28 cellular contexts compared by ENCODE assay signal in the genomic region with DNA sequence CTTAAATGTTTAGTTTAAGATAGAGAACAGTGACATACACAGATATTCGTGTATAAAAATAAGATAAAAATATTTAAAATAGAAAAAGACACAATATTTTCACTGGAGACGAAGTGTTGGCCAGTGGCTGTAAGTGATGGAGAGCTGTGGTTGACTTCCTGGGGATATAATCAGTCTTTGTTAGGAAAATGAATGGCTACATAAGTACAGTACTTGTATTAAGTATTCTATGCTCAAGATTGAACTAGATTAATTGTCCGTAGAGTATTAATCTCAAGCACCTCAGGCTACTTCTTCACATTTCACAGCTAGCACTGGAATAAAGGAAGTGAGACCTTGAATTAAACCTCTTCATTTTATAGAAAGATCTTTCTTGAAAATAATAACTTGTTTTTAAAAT.
"Had no signal": no experiment of that assay in that cellular context is flagged by ENCODE, and none has a peak within 500 bp of the region (broad histone marks: within the 10 kb centered on the region; RNA-seq: fewer than 3 reads in every experiment).

No MANE protein-coding gene starts in this region.

- DNase-seq: activated CD4-positive, alpha-beta memory T cell treated with anti-CD3 and anti-CD28 coated beads for 36 hours; activated CD4-positive, alpha-beta T cell treated with anti-CD3 and anti-CD28 coated beads for 36 hours; activated CD4-positive, alpha-beta T cell treated with anti-CD3 and anti-CD28 coated beads, Interleukin-2, amount 10 ng/mL, durations not matched to agents 24 days and 14 days; activated CD4-positive, CD25-positive, alpha-beta regulatory T cell; activated CD4-positive, CD25-positive, alpha-beta regulatory T cell treated with anti-CD3 and anti-CD28 coated beads, Interleukin-2, amount 50 U/mL, for 72 hours; activated CD8-positive, alpha-beta memory T cell treated with anti-CD3 and anti-CD28 coated beads, Interleukin-2, amount 50 U/mL, for 48 hours; activated CD8-positive, alpha-beta T cell treated with anti-CD3 and anti-CD28 coated beads, Interleukin-2, amount 10 ng/mL, durations not matched to agents 7 days and 5 days; activated effector memory CD4-positive, alpha-beta T cell treated with Interleukin-2 at 50 U/mL for 16 hours; activated gamma-delta T cell treated with Interleukin-2 at 50 U/mL for 16 hours; activated naive CD4-positive, alpha-beta T cell treated with anti-CD3 and anti-CD28 coated beads, Interleukin-2, amount 50 U/mL, for 16 hours; activated naive CD4-positive, alpha-beta T cell treated with Interleukin-2 at 50 U/mL for 16 hours; activated T-cell treated with anti-CD3 and anti-CD28 coated beads, Interleukin-2, amount 50 U/mL, for 4 hours; amniotic stem cell; anterior cingulate cortex; brain microvascular endothelial cell; caudate nucleus; cortex of kidney; dermis blood vessel endothelial cell; effector CD4-positive, alpha-beta T cell; effector memory CD8-positive, alpha-beta T cell; erythroblast; foreskin keratinocyte; heart right ventricle; T-helper 2 cell had no signal

- FAIRE-seq: astrocyte, colon had no signal

- ATAC-seq: activated CD4-positive, alpha-beta T cell treated with anti-CD3 and anti-CD28 coated beads for 36 hours; activated CD8-positive, alpha-beta T cell treated with anti-CD3 and anti-CD28 coated beads, Interleukin-2, amount 10 ng/mL, durations not matched to agents 7 days and 5 days; activated T-cell treated with anti-CD3 and anti-CD28 coated beads, Interleukin-2, amount 50 U/mL, for 4 hours; activated T-helper 17 cell treated with anti-CD3 and anti-CD28 coated beads, Interleukin-2, amount 50 U/mL, for 72 hours; effector memory CD8-positive, alpha-beta T cell; foreskin keratinocyte; gastroesophageal sphincter; heart right ventricle had no signal
